In genomic region chr1:237507005-237507404, GRCh38 we compare ENCODE assay signal across 10 cellular contexts.
DNase-seq lines count a peak whose midpoint lies in the region; ATAC-seq, FAIRE-seq and TF ChIP-seq lines count a peak whose summit lies in the region.
"Had no signal": no experiment of that assay in that cellular context is flagged by ENCODE, and none has a peak within 500 bp of the region (broad histone marks: within the 10 kb centered on the region; RNA-seq: fewer than 3 reads in every experiment).

No MANE protein-coding gene starts in this region.

- no peaks in the 10 kb centered on the region for H3K9me3 Mint-ChIP-seq in activated naive CD8-positive, alpha-beta T cell treated with anti-CD3 and anti-CD28 coated beads, Interleukin-2, amount 10 ng/mL, durations not matched to agents 7 days and 5 days
- peaks cover 7% of the 10 kb centered on the region for H3K9me3 Mint-ChIP-seq in activated naive CD8-positive, alpha-beta T cell treated with anti-CD3 and anti-CD28 coated beads for 36 hours
- peaks cover 2% of the 10 kb centered on the region for H3K9me3 Mint-ChIP-seq in memory B cell
- peaks cover 0 to 9% (median 4%) of the 10 kb centered on the region in 7 donors for H3K9me3 Mint-ChIP-seq in CD14-positive monocyte
- H3K9me3 Mint-ChIP-seq in T-helper 2 cell treated with Interferon-gamma antibody and Interleukin-4, amounts not matched to agents 5 μg/mL and 100 μg/mL, for 36 hours = no peaks in the 10 kb centered on the region

- no peaks in the 10 kb centered on the region for H3K36me3 Mint-ChIP-seq in activated naive CD8-positive, alpha-beta T cell treated with anti-CD3 and anti-CD28 coated beads, Interleukin-2, amount 10 ng/mL, durations not matched to agents 7 days and 5 days
- no peaks in the 10 kb centered on the region for H3K36me3 Mint-ChIP-seq in activated naive CD8-positive, alpha-beta T cell treated with anti-CD3 and anti-CD28 coated beads for 36 hours
- H3K36me3 Mint-ChIP-seq in memory B cell (no peaks in the 10 kb centered on the region), CD14-positive monocyte (no peaks in the 10 kb centered on the region)
- no peaks in the 10 kb centered on the region for H3K36me3 Mint-ChIP-seq in T-helper 2 cell treated with Interferon-gamma antibody and Interleukin-4, amounts not matched to agents 5 μg/mL and 100 μg/mL, for 36 hours (ENCODE audit: low read depth)

- intact Hi-C loops in CD14-positive monocyte (cut with micrococcal nuclease) = no loop called here

- H3K27me3 Mint-ChIP-seq in activated naive CD8-positive, alpha-beta T cell treated with anti-CD3 and anti-CD28 coated beads, Interleukin-2, amount 10 ng/mL, durations not matched to agents 7 days and 5 days = no peaks in the 10 kb centered on the region
- peaks cover 25% of the 10 kb centered on the region for H3K27me3 Mint-ChIP-seq in activated naive CD8-positive, alpha-beta T cell treated with anti-CD3 and anti-CD28 coated beads for 36 hours
- peaks cover 3% of the 10 kb centered on the region for H3K27me3 Mint-ChIP-seq in memory B cell
- H3K27me3 Mint-ChIP-seq in CD14-positive monocyte (ENCODE audit: low read depth in 3 of 3) = peaks cover 0 to 2% (median 0%) of the 10 kb centered on the region in 3 donors
- H3K27me3 Mint-ChIP-seq in T-helper 2 cell treated with Interferon-gamma antibody and Interleukin-4, amounts not matched to agents 5 μg/mL and 100 μg/mL, for 36 hours (ENCODE audit: low read depth) = peaks cover 18% of the 10 kb centered on the region

- no peak for FAIRE-seq in D721Med (lab: Jason Lieb, UNC)

- H3K4me1 Mint-ChIP-seq in activated naive CD8-positive, alpha-beta T cell treated with anti-CD3 and anti-CD28 coated beads, Interleukin-2, amount 10 ng/mL, durations not matched to agents 7 days and 5 days = peaks cover 4% of the 10 kb centered on the region
- peaks cover 2% of the 10 kb centered on the region for H3K4me1 Mint-ChIP-seq in activated naive CD8-positive, alpha-beta T cell treated with anti-CD3 and anti-CD28 coated beads for 36 hours
- H3K4me1 Mint-ChIP-seq in memory B cell (peaks cover 3% of the 10 kb centered on the region), CD14-positive monocyte (no peaks in the 10 kb centered on the region)
- H3K4me1 Mint-ChIP-seq in T-helper 2 cell treated with Interferon-gamma antibody and Interleukin-4, amounts not matched to agents 5 μg/mL and 100 μg/mL, for 36 hours (ENCODE audit: low read depth) = peaks cover 5% of the 10 kb centered on the region

- POLR2A ChIA-PET in activated naive CD8-positive, alpha-beta T cell treated with anti-CD3 and anti-CD28 coated beads, Interleukin-2, amount 10 ng/mL, durations not matched to agents 7 days and 5 days (lab: Charles Lee) = no interaction called here

- ATAC-seq in activated naive CD8-positive, alpha-beta T cell treated with anti-CD3 and anti-CD28 coated beads, Interleukin-2, amount 10 ng/mL, durations not matched to agents 7 days and 5 days (ENCODE audit: low read depth) = no peak
- ATAC-seq in GM21526 (IDR thresholded peaks at IDR 0.05; ENCODE audit: low FRiP score, unreplicated experiment) = peak; percentile 94
- ATAC-seq in HG03103 (IDR thresholded peaks at IDR 0.05; ENCODE audit: low read depth, unreplicated experiment) = peak; percentile 96
- no peak for ATAC-seq in memory B cell (ENCODE audit: low read depth)

- no peak overlapping the region for H3K27ac Mint-ChIP-seq in activated naive CD8-positive, alpha-beta T cell treated with anti-CD3 and anti-CD28 coated beads, Interleukin-2, amount 10 ng/mL, durations not matched to agents 7 days and 5 days
- H3K27ac Mint-ChIP-seq in activated naive CD8-positive, alpha-beta T cell treated with anti-CD3 and anti-CD28 coated beads for 36 hours = no peak overlapping the region
- H3K27ac Mint-ChIP-seq in memory B cell (peak overlapping the region; percentile 58), CD14-positive monocyte (no peak overlapping the region)
- no peak overlapping the region for H3K27ac Mint-ChIP-seq in T-helper 2 cell treated with Interferon-gamma antibody and Interleukin-4, amounts not matched to agents 5 μg/mL and 100 μg/mL, for 36 hours

- no peak for DNase-seq in activated naive CD8-positive, alpha-beta T cell treated with anti-CD3 and anti-CD28 coated beads, Interleukin-2, amount 10 ng/mL, durations not matched to agents 7 days and 5 days
- DNase-seq in activated naive CD8-positive, alpha-beta T cell treated with anti-CD3 and anti-CD28 coated beads for 36 hours = no peak
- DNase-seq in memory B cell (ENCODE audit: low spot score in 2 of 2) (no peak), CD14-positive monocyte (ENCODE audit: low spot score) (no peak), D721Med (ENCODE audit: insufficient read length, low spot score) (no peak)
- no peak for DNase-seq in T-helper 2 cell treated with Interferon-gamma antibody and Interleukin-4, amounts not matched to agents 5 μg/mL and 100 μg/mL, for 36 hours (ENCODE audit: low spot score)
- DNase-seq: activated CD4-positive, CD25-positive, alpha-beta regulatory T cell; NCI-H2081 treated with DMSO at 0.1 percent for 48 hours had no signal

- H3K4me3 Mint-ChIP-seq in activated naive CD8-positive, alpha-beta T cell treated with anti-CD3 and anti-CD28 coated beads, Interleukin-2, amount 10 ng/mL, durations not matched to agents 7 days and 5 days = peak overlapping the region; percentile 16
- H3K4me3 Mint-ChIP-seq in activated naive CD8-positive, alpha-beta T cell treated with anti-CD3 and anti-CD28 coated beads for 36 hours = no peak overlapping the region
- peak overlapping the region; percentile 43 for H3K4me3 Mint-ChIP-seq in memory B cell
- no peak overlapping the region for H3K4me3 Mint-ChIP-seq in CD14-positive monocyte
- H3K4me3 Mint-ChIP-seq in T-helper 2 cell treated with Interferon-gamma antibody and Interleukin-4, amounts not matched to agents 5 μg/mL and 100 μg/mL, for 36 hours = no peak overlapping the region

- TF ChIP-seq CTCF in CD14-positive monocyte (IDR thresholded peaks at IDR 0.05) (no peak), D721Med (IDR thresholded peaks at IDR 0.05; ENCODE audit: insufficient read depth, missing control alignments) (no peak)

Comparison
In these comparisons a context has a peak if more than half of its experiments do, and no peak if none do; other contexts are left out.
1. H3K4me3 Mint-ChIP-seq: peak in activated naive CD8-positive, alpha-beta T cell treated with anti-CD3 and anti-CD28 coated beads, Interleukin-2, amount 10 ng/mL, durations not matched to agents 7 days and 5 days (single experiment) and memory B cell (single experiment); none in activated naive CD8-positive, alpha-beta T cell treated with anti-CD3 and anti-CD28 coated beads for 36 hours (single experiment), CD14-positive monocyte (0 of 2) and T-helper 2 cell treated with Interferon-gamma antibody and Interleukin-4, amounts not matched to agents 5 μg/mL and 100 μg/mL, for 36 hours (single experiment).
2. ATAC-seq: peak in GM21526 (single experiment) and HG03103 (single experiment); none in activated naive CD8-positive, alpha-beta T cell treated with anti-CD3 and anti-CD28 coated beads, Interleukin-2, amount 10 ng/mL, durations not matched to agents 7 days and 5 days (single experiment) and memory B cell (single experiment).